ENCODE assay signal across 8 cellular contexts in the genomic region with DNA sequence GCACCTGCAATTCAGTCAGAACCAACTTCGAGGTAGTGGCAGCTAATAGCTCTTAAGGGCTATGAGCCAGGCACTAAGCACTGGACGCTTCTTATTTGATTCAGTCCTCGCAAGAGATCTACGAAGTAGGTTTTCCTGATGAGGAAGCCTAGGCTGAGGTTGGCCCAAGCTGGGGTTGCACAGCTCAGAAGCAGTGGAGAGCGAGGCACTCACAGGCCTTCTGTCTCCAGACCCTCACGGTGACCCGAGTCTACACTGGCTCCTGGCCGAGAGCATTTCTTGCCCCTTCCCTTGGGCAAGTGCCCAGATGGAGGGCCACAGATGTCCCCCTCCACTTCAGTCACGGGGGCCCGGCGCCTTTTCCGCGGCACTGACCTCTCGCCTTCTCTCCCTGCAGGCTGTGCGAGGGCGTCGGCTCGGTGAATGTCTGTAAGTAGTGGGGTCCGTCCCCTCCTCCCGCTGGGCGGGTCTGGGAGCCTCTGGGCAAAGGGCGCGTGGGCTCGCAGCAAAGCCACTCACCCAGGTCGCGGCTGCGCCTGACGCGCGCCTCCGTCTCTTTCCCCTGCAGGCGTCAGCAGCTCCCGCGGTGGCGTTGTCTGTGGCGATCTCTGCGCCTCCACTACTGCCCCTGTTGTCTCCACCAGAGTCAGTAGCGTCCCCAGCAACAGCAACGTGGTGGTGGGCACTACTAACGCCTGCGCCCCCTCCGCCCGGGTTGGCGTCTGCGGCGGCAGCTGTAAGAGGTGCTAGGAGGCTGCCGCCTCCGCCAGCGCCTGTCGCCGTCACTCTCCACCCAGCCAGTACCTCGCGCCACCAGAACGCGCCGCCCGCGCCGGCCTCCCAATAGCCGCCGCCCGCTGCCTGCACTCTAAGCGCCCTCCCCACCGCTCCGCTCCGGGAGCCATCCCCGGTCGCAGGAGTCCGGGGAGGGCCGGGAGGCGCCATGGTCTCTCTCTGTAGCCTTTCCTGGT. TPM values are rescaled to one million over a fixed set of nuclear protein-coding genes. Genes with fewer than 3 reads are reported as not detected.
DNase-seq lines count a peak whose midpoint lies in the region; ATAC-seq and TF ChIP-seq lines count a peak whose summit lies in the region.

No MANE protein-coding gene starts in this region.

- H3K27ac Mint-ChIP-seq in MCF 10A (ENCODE audit: low read depth, unreplicated experiment), result peak overlapping the region; percentile 61

- no peak overlapping the region for H3K27ac ChIP-seq in Peyer's patch

- intact Hi-C loops in MCF 10A (cut with micrococcal nuclease), result no loop called here

- H3K36me3 Mint-ChIP-seq in MCF 10A (ENCODE audit: insufficient read depth, unreplicated experiment), result no peaks in the 10 kb centered on the region

- peaks cover 25% of the 10 kb centered on the region for H3K27me3 Mint-ChIP-seq in MCF 10A (ENCODE audit: insufficient read depth, unreplicated experiment)

- BruUV-seq in MCF 10A (replicated peaks; lab: Mats Ljungman, UMichigan), result no TSS peak

- no peaks in the 10 kb centered on the region for H3K9me3 Mint-ChIP-seq in MCF 10A (ENCODE audit: unreplicated experiment)

- H3K36me3 ChIP-seq in Peyer's patch, result no peaks in the 10 kb centered on the region

- TF ChIP-seq CTCF in Peyer's patch (IDR thresholded peaks at IDR 0.05), result peak in 3 of 6 experiments; percentile 20 to 38 (median 27)
- TF ChIP-seq CTCF in MCF 10A (IDR thresholded peaks at IDR 0.05; ENCODE audit: unreplicated experiment), result no peak

- no peaks in the 10 kb centered on the region for H3K27me3 ChIP-seq in Peyer's patch

- peaks cover 0 to 12% (median 0%) of the 10 kb centered on the region in 4 donors for H3K4me1 ChIP-seq in Peyer's patch

- peaks cover 28% of the 10 kb centered on the region for H3K4me1 Mint-ChIP-seq in MCF 10A (ENCODE audit: insufficient read depth, unreplicated experiment)

- TF ChIP-seq POLR2A in Peyer's patch (IDR thresholded peaks at IDR 0.05), result no peak

- CTCF ChIA-PET in MCF 10A (lab: Yijun Ruan, JAX), result interaction anchor here (0.7 to 3.5 kb wide), 7 partner anchors 11 to 87 kb away, joined by 3 to 25 read pairs (median 3); no protein-coding TSS in a partner anchor

- ATAC-seq in HG02938 (IDR thresholded peaks at IDR 0.05; ENCODE audit: unreplicated experiment), result no peak
- ATAC-seq in HG02981 (IDR thresholded peaks at IDR 0.05; ENCODE audit: unreplicated experiment), result no peak

- H3K4me3 Mint-ChIP-seq in MCF 10A (ENCODE audit: unreplicated experiment), result peak overlapping the region; percentile 52

- peak; percentile 46 for DNase-seq in NK-92 treated with Interleukin-12 subunit alpha and Interleukin-12 subunit beta, amount 100 ng/mL, for 24 hours (lab: John Stamatoyannopoulos, UW)
- DNase-seq in NK-92 (lab: John Stamatoyannopoulos, UW; ENCODE audit: unreplicated experiment) (no peak), Peyer's patch (peak in 2 of 3 donors; percentile 53 to 74), MCF 10A (ENCODE audit: unreplicated experiment) (peak; percentile 30), iPS-NIHi11 (ENCODE audit: low spot score) (peak; percentile 88), skeletal muscle cell (ENCODE audit: low read depth) (no peak)

- POLR2A ChIA-PET in MCF 10A (lab: Yijun Ruan, JAX), result no interaction called here

- no peaks in the 10 kb centered on the region for H3K9me3 ChIP-seq in Peyer's patch

- peak overlapping the region in 3 of 4 donors; percentile 24 to 46 (median 45) for H3K4me3 ChIP-seq in Peyer's patch
- H3K4me3 ChIP-seq in skeletal muscle cell (ENCODE audit: low read depth, low read length), result peak overlapping the region; percentile 34

RNA-seq across cellular contexts. Expression of gene KRT83, which starts 13.1 kb away (rescaled TPM):
- total RNA-seq in Peyer's patch (not detected), MCF 10A (2022) (12.2 and 14.5 TPM in 2 replicates)

RNA-seq across cellular contexts. Expression of gene KRT81, which starts 16.8 kb away (rescaled TPM):
- total RNA-seq in Peyer's patch (not detected), MCF 10A (2022) (2,023 and 2,244 TPM in 2 replicates)

RNA-seq across cellular contexts. Expression of gene KRT86, which starts 33.7 kb away (rescaled TPM):
- total RNA-seq in Peyer's patch, result not detected
- total RNA-seq in MCF 10A (2022), result 37.8 and 45.1 TPM in 2 replicates

RNA-seq across cellular contexts. Expression of gene KRT85, which starts 59.2 kb away (rescaled TPM):
- total RNA-seq in Peyer's patch (not detected), MCF 10A (2022) (0.23 TPM in 1 of 2 replicates, not detected in the other)

Comparison
In these comparisons a context has a peak if more than half of its experiments do, and no peak if none do; other contexts are left out.
1. DNase-seq: peak in NK-92 treated with Interleukin-12 subunit alpha and Interleukin-12 subunit beta, amount 100 ng/mL, for 24 hours (single experiment), Peyer's patch (2 of 3), MCF 10A (single experiment) and iPS-NIHi11 (single experiment); none in NK-92 (single experiment) and skeletal muscle cell (single experiment).
2. RNA of gene KRT83, which starts 13.1 kb away (total RNA-seq): 12.2 to 14.5 TPM in MCF 10A; not detected in Peyer's patch; every median in the first group is over 10 times any median in the second.
3. RNA of gene KRT81, which starts 16.8 kb away (total RNA-seq): 2,023 to 2,244 TPM in MCF 10A; not detected in Peyer's patch; every median in the first group is over 1,000 times any median in the second.
4. RNA of gene KRT86, which starts 33.7 kb away (total RNA-seq): 37.8 to 45.1 TPM in MCF 10A; not detected in Peyer's patch; every median in the first group is over 10 times any median in the second.